In genomic region chr5:5799826-5800225, GRCh38 we compare ENCODE assay signal across 18 cellular contexts.
A peak's percentile ranks its signal among the peaks of the same experiment; 100 is the strongest.
DNase-seq lines count a peak whose midpoint lies in the region; ATAC-seq lines count a peak whose summit lies in the region.
"Had no signal": no experiment of that assay in that cellular context is flagged by ENCODE, and none has a peak within 500 bp of the region (broad histone marks: within the 10 kb centered on the region; RNA-seq: fewer than 3 reads in every experiment).

No MANE protein-coding gene starts in this region.

- H2BK5ac ChIP-seq in neuronal stem cell (ENCODE audit: low read length) = no peak overlapping the region

- H3K36me3 Mint-ChIP-seq in activated T-cell treated with anti-CD3 and anti-CD28 coated beads, Interleukin-2, amount 50 U/mL, for 4 hours (ENCODE audit: insufficient read depth) = no peaks in the 10 kb centered on the region
- H3K36me3 Mint-ChIP-seq: CD8-positive, alpha-beta T cell had no signal

- H3K79me1 ChIP-seq in neuronal stem cell (ENCODE audit: low read depth, low read length) = no peaks in the 10 kb centered on the region

- H3K23ac ChIP-seq in neuronal stem cell (ENCODE audit: low read depth, low read length, poor library complexity) = no peak overlapping the region

- no peak overlapping the region for H3K4me3 Mint-ChIP-seq in activated T-cell treated with anti-CD3 and anti-CD28 coated beads, Interleukin-2, amount 50 U/mL, for 4 hours
- H3K4me3 Mint-ChIP-seq: B cell; CD8-positive, alpha-beta T cell had no signal

- DNase-seq in NCI-H69 (lab: John Stamatoyannopoulos, UW) = peak; percentile 22
- DNase-seq in activated T-cell treated with anti-CD3 and anti-CD28 coated beads, Interleukin-2, amount 50 U/mL, for 4 hours = no peak
- DNase-seq in neuronal stem cell (ENCODE audit: low spot score) = no peak
- DNase-seq in UCSD-AML1 (lab: John Stamatoyannopoulos, UW; ENCODE audit: unreplicated experiment) = no peak
- DNase-seq: Calu3; CD8-positive, alpha-beta T cell; DND-41; EL; GM23248; IMR-90 had no signal

- H3K27me3 Mint-ChIP-seq in activated T-cell treated with anti-CD3 and anti-CD28 coated beads, Interleukin-2, amount 50 U/mL, for 4 hours (ENCODE audit: low read depth) = no peaks in the 10 kb centered on the region
- H3K27me3 Mint-ChIP-seq: B cell had no signal

- no peaks in the 10 kb centered on the region for H3K9me3 Mint-ChIP-seq in activated T-cell treated with anti-CD3 and anti-CD28 coated beads, Interleukin-2, amount 50 U/mL, for 4 hours
- H3K9me3 Mint-ChIP-seq: CD8-positive, alpha-beta T cell had no signal

- no peak overlapping the region for H3K4me3 ChIP-seq in neuronal stem cell (ENCODE audit: low read length in 2 of 2)
- H3K4me3 ChIP-seq: BLaER1 treated with 17β-estradiol and CSF1 and Interleukin-3, amounts not matched to agents 10 nM and 100 nM; GM12878; GM23248; HAP-1; K562 had no signal

- no peak overlapping the region for H3K18ac ChIP-seq in neuronal stem cell (ENCODE audit: low read length)

- no peaks in the 10 kb centered on the region for H3K36me3 ChIP-seq in neuronal stem cell (replicated peaks in 1 of 2; ENCODE audit: control insufficient read depth in 2 of 2, insufficient read depth in 2 of 2, low read length in 2 of 2)
- H3K36me3 ChIP-seq: BLaER1 treated with 17β-estradiol and CSF1 and Interleukin-3, amounts not matched to agents 10 nM and 100 nM; HAP-1 had no signal

- no peaks in the 10 kb centered on the region for H3K4me1 Mint-ChIP-seq in activated T-cell treated with anti-CD3 and anti-CD28 coated beads, Interleukin-2, amount 50 U/mL, for 4 hours (ENCODE audit: low read depth)
- H3K4me1 Mint-ChIP-seq: B cell had no signal

- no peak overlapping the region for H2BK15ac ChIP-seq in neuronal stem cell (ENCODE audit: low read length)

- H4K8ac ChIP-seq in neuronal stem cell (ENCODE audit: low read depth, low read length) = no peak overlapping the region

- H2AFZ ChIP-seq in neuronal stem cell (ENCODE audit: low read length) = no peak overlapping the region
- H2AFZ ChIP-seq: GM23248 had no signal

- no peak overlapping the region for H3K4ac ChIP-seq in neuronal stem cell (ENCODE audit: low read length)

- no peak overlapping the region for H3K4me2 ChIP-seq in neuronal stem cell (ENCODE audit: insufficient read depth, low read length, poor library complexity, severe bottlenecking)
- H3K4me2 ChIP-seq: BLaER1 treated with 17β-estradiol and CSF1 and Interleukin-3, amounts not matched to agents 10 nM and 100 nM had no signal

- H3K27me3 ChIP-seq in neuronal stem cell (ENCODE audit: control insufficient read depth in 3 of 3, insufficient read depth in 3 of 3, low read depth in 1 of 3, low read length in 3 of 3) = no peaks in the 10 kb centered on the region
- H3K27me3 ChIP-seq: BLaER1 treated with 17β-estradiol and CSF1 and Interleukin-3, amounts not matched to agents 10 nM and 100 nM had no signal

- ATAC-seq in HG02759 (IDR thresholded peaks at IDR 0.05; ENCODE audit: unreplicated experiment) (peak; percentile 51), HG03342 (IDR thresholded peaks at IDR 0.05; ENCODE audit: unreplicated experiment) (peak; percentile 64), HG02852 (IDR thresholded peaks at IDR 0.05; ENCODE audit: unreplicated experiment) (no peak)
- no peak for ATAC-seq in activated T-cell treated with anti-CD3 and anti-CD28 coated beads, Interleukin-2, amount 50 U/mL, for 4 hours
- ATAC-seq: CD8-positive, alpha-beta T cell; GM12878; K562 had no signal

- no peak overlapping the region for H3K27ac ChIP-seq in neuronal stem cell (replicated peaks; ENCODE audit: low read length)
- H3K27ac ChIP-seq: BLaER1 treated with 17β-estradiol and CSF1 and Interleukin-3, amounts not matched to agents 10 nM and 100 nM; GM23248 had no signal

- H2BK12ac ChIP-seq in neuronal stem cell (ENCODE audit: low read length) = no peak overlapping the region

- no peak overlapping the region for H3K9ac ChIP-seq in neuronal stem cell (ENCODE audit: low read depth, low read length, poor library complexity)
- H3K9ac ChIP-seq: BLaER1 treated with 17β-estradiol and CSF1 and Interleukin-3, amounts not matched to agents 10 nM and 100 nM; GM23248 had no signal

- no peak overlapping the region for H2BK120ac ChIP-seq in neuronal stem cell (ENCODE audit: low read depth, low read length)

- no peak overlapping the region for H3K14ac ChIP-seq in neuronal stem cell (ENCODE audit: low read length)

- no CpG with 5 or more reads among the region's 3 CpGs for WGBS in neuronal stem cell (ENCODE audit: extremely low coverage in 2 of 2, insufficient read length in 2 of 2, insufficient replicate concordance in 1 of 2), 2 donors

- no peak overlapping the region for H4K91ac ChIP-seq in neuronal stem cell (ENCODE audit: low read depth, low read length, poor library complexity)

- no peaks in the 10 kb centered on the region for H3K4me1 ChIP-seq in neuronal stem cell (ENCODE audit: control insufficient read depth in 2 of 2, insufficient read depth in 1 of 2, low read depth in 1 of 2, low read length in 2 of 2)
- H3K4me1 ChIP-seq: BLaER1 treated with 17β-estradiol and CSF1 and Interleukin-3, amounts not matched to agents 10 nM and 100 nM; HAP-1 had no signal

- H3K9me3 ChIP-seq in neuronal stem cell (replicated peaks in 1 of 2; ENCODE audit: control insufficient read depth in 2 of 2, insufficient read depth in 1 of 2, low read depth in 1 of 2, low read length in 2 of 2) = no peaks in the 10 kb centered on the region
- H3K9me3 ChIP-seq: BLaER1 treated with 17β-estradiol and CSF1 and Interleukin-3, amounts not matched to agents 10 nM and 100 nM; HAP-1 had no signal

- no peak overlapping the region for H2AK5ac ChIP-seq in neuronal stem cell (ENCODE audit: low read depth, low read length)

Comparison
In these comparisons a context has a peak if more than half of its experiments do, and no peak if none do; other contexts are left out.
1. ATAC-seq: peak in HG02759 (single experiment) and HG03342 (single experiment); none in activated T-cell treated with anti-CD3 and anti-CD28 coated beads, Interleukin-2, amount 50 U/mL, for 4 hours (0 of 2) and HG02852 (single experiment).